In genomic region chr10:96129387-96130325, GRCh38 we compare ENCODE assay signal across 8 cellular contexts. TPM values are rescaled to one million over a fixed set of nuclear protein-coding genes. Genes with fewer than 3 reads are reported as not detected.
A peak's percentile ranks its signal among the peaks of the same experiment; 100 is the strongest.
DNase-seq lines count a peak whose midpoint lies in the region; ATAC-seq and TF ChIP-seq lines count a peak whose summit lies in the region.

Gene ZNF518A, plus strand, starts transcription at chr10:96130297. Its CDS starts 26,026 bp downstream, at chr10:96156323.

- no peaks in the 10 kb centered on the region for H3K27me3 ChIP-seq in kidney epithelial cell (ENCODE audit: control insufficient read depth, insufficient read depth, low read length)

- DNase-seq in AG10803 (ENCODE audit: low read depth) (peak; percentile 99), NCI-H345 treated with DMSO at 0.1 percent for 48 hours (lab: John Stamatoyannopoulos, UW; ENCODE audit: unreplicated experiment) (peak; percentile 77), cerebellum (ENCODE audit: low spot score) (peak; percentile 83), kidney epithelial cell (ENCODE audit: low read depth) (peak; percentile 75)
- DNase-seq in activated CD4-positive, alpha-beta T cell treated with anti-CD3 and anti-CD28 coated beads for 1 hour, result peak; percentile 83
- peak; percentile 90 for DNase-seq in stimulated activated CD4-positive, alpha-beta T cell treated with anti-CD3 and anti-CD28 coated beads, Interleukin-15, amount 100 ng/mL, for 24 hours

- H3K36me3 ChIP-seq in kidney epithelial cell (ENCODE audit: control insufficient read depth, insufficient read depth, low read length), result no peaks in the 10 kb centered on the region

- TF ChIP-seq CTCF in AG10803 (conservative IDR thresholded peaks at IDR 0.05; ENCODE audit: low read length) (no peak), kidney epithelial cell (IDR thresholded peaks at IDR 0.05; ENCODE audit: insufficient read depth, low read length, poor library complexity, severe bottlenecking) (no peak)

- ATAC-seq in GM19025 (IDR thresholded peaks at IDR 0.05; ENCODE audit: low read depth, unreplicated experiment) (peak; percentile 76), HG03280 (IDR thresholded peaks at IDR 0.05; ENCODE audit: unreplicated experiment) (peak; percentile 68)

- H3K4me3 ChIP-seq in AG10803 (ENCODE audit: low read length) (peak within 1 kb of the TSS; percentile 77), kidney epithelial cell (ENCODE audit: low read depth, low read length) (peak within 1 kb of the TSS; percentile 82)

RNA-seq across cellular contexts. Expression of gene ZNF518A, which starts in this region (rescaled TPM):
- total RNA-seq in cerebellum (83.9 TPM), kidney epithelial cell (15.5 and 15.9 TPM in 2 replicates)

Comparison
In these comparisons a context has a peak if more than half of its experiments do, and no peak if none do; other contexts are left out.
1. Peak in every context shown above with its lines: DNase-seq, ATAC-seq and H3K4me3 ChIP-seq.